ENCODE assay signal across 8 cellular contexts in genomic region chr19:42606660-42607351, GRCh38. TPM values are rescaled to one million over a fixed set of nuclear protein-coding genes. Genes with fewer than 3 reads are reported as not detected.
DNase-seq lines count a peak whose midpoint lies in the region; ATAC-seq and TF ChIP-seq lines count a peak whose summit lies in the region.

No MANE protein-coding gene starts in this region.

- H3K27me3 Mint-ChIP-seq in mesothelial cell of epicardium (ENCODE audit: low read depth): no peaks in the 10 kb centered on the region

- H3K4me3 ChIP-seq in WERI-Rb-1 (ENCODE audit: low read depth, low read length): peak overlapping the region; percentile 38
- no peak overlapping the region for H3K4me3 ChIP-seq in thoracic aorta
- H3K4me3 ChIP-seq in coronary artery: no peak overlapping the region

- no peak overlapping the region for H3K4me3 Mint-ChIP-seq in mesothelial cell of epicardium

- peaks cover 52% of the 10 kb centered on the region for H3K9me3 Mint-ChIP-seq in mesothelial cell of epicardium

- no peaks in the 10 kb centered on the region for H3K4me1 ChIP-seq in thoracic aorta (ENCODE audit: control insufficient read depth in 1 of 2, low read depth in 2 of 2)

- DNase-seq in SIG-M5 treated with dmso at 0.1 percent for 504 hours (lab: John Stamatoyannopoulos, UW; ENCODE audit: unreplicated experiment): peak; percentile 12
- no peak for DNase-seq in SIG-M5 (lab: John Stamatoyannopoulos, UW)
- peak; percentile 33 to 74 for DNase-seq in NCI-H1930 (lab: John Stamatoyannopoulos, UW)
- DNase-seq in WERI-Rb-1: peak; percentile 87
- peak; percentile 69 for DNase-seq in dermis blood vessel endothelial cell
- no peak for DNase-seq in mesothelial cell of epicardium (ENCODE audit: low spot score in 2 of 2, unreplicated experiment in 2 of 2)
- DNase-seq in thoracic aorta (ENCODE audit: low spot score): no peak
- no peak for DNase-seq in coronary artery (ENCODE audit: low spot score)

- H3K36me3 ChIP-seq in WERI-Rb-1 (no peaks in the 10 kb centered on the region), thoracic aorta (no peaks in the 10 kb centered on the region)

- H3K9me3 ChIP-seq in WERI-Rb-1 (ENCODE audit: severe bottlenecking) (peaks cover 4% of the 10 kb centered on the region), thoracic aorta (no peaks in the 10 kb centered on the region)

- no peaks in the 10 kb centered on the region for H3K4me1 Mint-ChIP-seq in mesothelial cell of epicardium

- TF ChIP-seq CTCF in WERI-Rb-1 (IDR thresholded peaks at IDR 0.05; ENCODE audit: low read depth, low read length): peak; percentile 85
- TF ChIP-seq CTCF in mesothelial cell of epicardium (IDR thresholded peaks at IDR 0.05; ENCODE audit: unreplicated experiment): peak; percentile 43
- TF ChIP-seq CTCF in thoracic aorta (IDR thresholded peaks at IDR 0.05): peak; percentile 10
- TF ChIP-seq CTCF in coronary artery (IDR thresholded peaks at IDR 0.05): no peak

- peaks cover 3% of the 10 kb centered on the region for H3K36me3 Mint-ChIP-seq in mesothelial cell of epicardium

- no peak for ATAC-seq in thoracic aorta (ENCODE audit: insufficient number of reproducible peaks, low FRiP score, low read depth)

- peaks cover 4% of the 10 kb centered on the region for H3K27me3 ChIP-seq in WERI-Rb-1 (ENCODE audit: insufficient read depth, low read depth, severe bottlenecking)
- no peaks in the 10 kb centered on the region for H3K27me3 ChIP-seq in thoracic aorta (replicated peaks; ENCODE audit: insufficient read depth)

- H3K27ac ChIP-seq in WERI-Rb-1 (peak overlapping the region; percentile 37; the same call in 1 of the 2 replicates), thoracic aorta (no peak overlapping the region), coronary artery (no peak overlapping the region)

- H3K27ac Mint-ChIP-seq in mesothelial cell of epicardium: no peak overlapping the region

RNA-seq across cellular contexts. Expression of gene CEACAM8, which starts 12.1 kb away (rescaled TPM):
- total RNA-seq in dermis blood vessel endothelial cell: not detected in 2 replicates
- not detected in 3 replicates for total RNA-seq in mesothelial cell of epicardium
- not detected for total RNA-seq in thoracic aorta

Comparison
In these comparisons a context has a peak if more than half of its experiments do, and no peak if none do; other contexts are left out.
1. DNase-seq: peak in SIG-M5 treated with dmso at 0.1 percent for 504 hours (single experiment), NCI-H1930 (2 of 2), WERI-Rb-1 (single experiment) and dermis blood vessel endothelial cell (single experiment); none in SIG-M5 (single experiment), mesothelial cell of epicardium (0 of 2), thoracic aorta (single experiment) and coronary artery (single experiment).